ENCODE assay signal across 9 cellular contexts in genomic region chr13:34155931-34156607, GRCh38.
DNase-seq lines count a peak whose midpoint lies in the region; ATAC-seq and TF ChIP-seq lines count a peak whose summit lies in the region.
"Had no signal": no experiment of that assay in that cellular context is flagged by ENCODE, and none has a peak within 500 bp of the region (broad histone marks: within the 10 kb centered on the region; RNA-seq: fewer than 3 reads in every experiment).

No MANE protein-coding gene starts in this region.

- DNase-seq in adrenal gland (peak; percentile 36 to 67 (median 56)), iris pigment epithelial cell (ENCODE audit: low read depth) (peak; percentile 81)
- DNase-seq in activated CD4-positive, CD25-positive, alpha-beta regulatory T cell (lab: John Stamatoyannopoulos, UW): no peak
- DNase-seq: effector CD8-positive, alpha-beta T cell had no signal

- TF ChIP-seq CTCF in adrenal gland (IDR thresholded peaks at IDR 0.05): no peak

- no peak overlapping the region for H2AFZ ChIP-seq in ACC112 (ENCODE audit: low read length, unreplicated experiment)

- H3K4me3 ChIP-seq in ACC112 (ENCODE audit: low read depth, low read length): no peak overlapping the region
- H3K4me3 ChIP-seq in HUES6 (ENCODE audit: low read depth, low read length): no peak overlapping the region
- H3K4me3 ChIP-seq in adrenal gland: peak overlapping the region in 1 of 4 donors; percentile 41

- no peaks in the 10 kb centered on the region for H3K9me3 ChIP-seq in HUES6 (ENCODE audit: control insufficient read depth, insufficient read depth, low read depth, low read length)
- no peaks in the 10 kb centered on the region for H3K9me3 ChIP-seq in adrenal gland (replicated peaks in 1 of 3)

- 0 out of 2 replicates have a peak overlapping the region, but pooled peaks have one; percentile 44 for H3K27ac ChIP-seq in ACC112 (ENCODE audit: low read depth, low read length)
- H3K27ac ChIP-seq in HUES6 (ENCODE audit: low read depth, low read length): no peak overlapping the region; the same call in 1 of the 2 replicates
- peak overlapping the region in 4 of 5 donors; percentile 52 to 88 (median 74) for H3K27ac ChIP-seq in adrenal gland

- WGBS in adrenal gland, 4 donors: 37 to 49% (median 43%) methylated on average over 10 of the region's 10 CpGs

- H3K79me2 ChIP-seq in ACC112 (ENCODE audit: control insufficient read depth, insufficient read depth, low read length, unreplicated experiment): no peaks in the 10 kb centered on the region

- no peaks in the 10 kb centered on the region for H3K27me3 ChIP-seq in ACC112 (ENCODE audit: insufficient read depth, low read length)
- no peaks in the 10 kb centered on the region for H3K27me3 ChIP-seq in HUES6 (ENCODE audit: control insufficient read depth, insufficient read depth, low read length)
- H3K27me3 ChIP-seq in adrenal gland: no peaks in the 10 kb centered on the region

- intact Hi-C loops in adrenal gland (cut with DNase I): no loop called here

- H3K36me3 ChIP-seq in ACC112 (ENCODE audit: insufficient read depth, low read length): no peaks in the 10 kb centered on the region
- H3K36me3 ChIP-seq in HUES6 (ENCODE audit: control insufficient read depth, insufficient read depth, low read length): no peaks in the 10 kb centered on the region
- no peaks in the 10 kb centered on the region for H3K36me3 ChIP-seq in adrenal gland (replicated peaks in 1 of 2)

- TF ChIP-seq POLR2A in adrenal gland (IDR thresholded peaks at IDR 0.05): peak in 1 of 2 donors; percentile 59

- ATAC-seq in HG03469 (IDR thresholded peaks at IDR 0.05; ENCODE audit: unreplicated experiment): no peak
- no peak for ATAC-seq in GM19351 (IDR thresholded peaks at IDR 0.05; ENCODE audit: unreplicated experiment)
- no peak for ATAC-seq in HG02610 (IDR thresholded peaks at IDR 0.05; ENCODE audit: unreplicated experiment)

- H3K9ac ChIP-seq in HUES6 (ENCODE audit: low read length): peak overlapping the region; percentile 53

- H3K4me1 ChIP-seq in ACC112 (ENCODE audit: control insufficient read depth, insufficient read depth, low read length, unreplicated experiment) (peaks cover 17% of the 10 kb centered on the region), HUES6 (ENCODE audit: control insufficient read depth, insufficient read depth, low read length) (peaks cover 25% of the 10 kb centered on the region; the same call in 1 of the 2 replicates), adrenal gland (replicated peaks in 1 of 2) (peaks cover 11 to 16% of the 10 kb centered on the region in 2 donors)

Comparison
In these comparisons a context has a peak if more than half of its experiments do, and no peak if none do; other contexts are left out.
1. DNase-seq: peak in adrenal gland (7 of 7) and iris pigment epithelial cell (single experiment); none in activated CD4-positive, CD25-positive, alpha-beta regulatory T cell (0 of 4).